16 cellular contexts compared by ENCODE assay signal in the genomic region with DNA sequence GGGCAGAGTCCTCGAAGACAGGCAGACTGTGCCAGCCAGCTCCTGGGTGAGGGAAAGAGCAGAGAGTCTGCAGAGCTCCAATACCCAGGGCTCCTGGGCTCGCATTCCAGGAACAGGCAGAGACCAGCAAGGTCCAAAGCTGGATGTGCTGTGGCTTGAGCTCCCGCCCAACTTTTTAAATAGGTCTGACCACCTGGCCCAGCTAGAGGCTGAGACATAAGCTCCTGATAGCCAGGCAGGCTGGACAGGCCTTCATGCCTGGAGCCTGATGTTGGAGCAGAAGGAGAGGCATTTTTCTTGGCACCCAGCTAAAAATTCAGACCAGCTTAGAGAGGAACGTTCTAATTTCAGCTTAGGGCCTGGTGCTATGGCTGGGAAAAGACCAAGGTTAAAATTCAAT.
DNase-seq lines count a peak whose midpoint lies in the region; TF ChIP-seq lines count a peak whose summit lies in the region.
"Had no signal": no experiment of that assay in that cellular context is flagged by ENCODE, and none has a peak within 500 bp of the region (broad histone marks: within the 10 kb centered on the region; RNA-seq: fewer than 3 reads in every experiment).

No MANE protein-coding gene starts in this region.

- TF ChIP-seq CTCF in VCaP (conservative IDR thresholded peaks at IDR 0.05) (no peak), coronary artery (IDR thresholded peaks at IDR 0.05) (no peak), osteocyte (IDR thresholded peaks at IDR 0.05) (no peak)

- no peak for TF ChIP-seq POLR2A in erythroblast (IDR thresholded peaks at IDR 0.05; ENCODE audit: low read length)

- peaks cover 46% of the 10 kb centered on the region for H3K4me1 Mint-ChIP-seq in osteocyte (ENCODE audit: unreplicated experiment)
- peaks cover 6% of the 10 kb centered on the region for H3K4me1 Mint-ChIP-seq in activated T-helper 2 cell treated with anti-CD3 and anti-CD28 coated beads, Interferon-gamma antibody, Interleukin-2, Interleukin-4, amounts not matched to agents 10 μg/mL and 5 μg/mL and 100 μg/mL, durations not matched to agents 14 hours and 24 hours and 36 hours (ENCODE audit: low read depth)

- peak overlapping the region; percentile 76 for H3K27ac Mint-ChIP-seq in osteocyte (ENCODE audit: unreplicated experiment)
- no peak overlapping the region for H3K27ac Mint-ChIP-seq in activated T-helper 2 cell treated with anti-CD3 and anti-CD28 coated beads, Interferon-gamma antibody, Interleukin-2, Interleukin-4, amounts not matched to agents 10 μg/mL and 5 μg/mL and 100 μg/mL, durations not matched to agents 14 hours and 24 hours and 36 hours
- H3K27ac Mint-ChIP-seq: IgD-negative memory B cell had no signal

- H3K27ac ChIP-seq in VCaP, result peak overlapping the region; percentile 53
- H3K27ac ChIP-seq in coronary artery, result peak overlapping the region; percentile 10 to 84

- no peak overlapping the region for H3K4me3 Mint-ChIP-seq in osteocyte (ENCODE audit: unreplicated experiment)
- H3K4me3 Mint-ChIP-seq in activated T-helper 2 cell treated with anti-CD3 and anti-CD28 coated beads, Interferon-gamma antibody, Interleukin-2, Interleukin-4, amounts not matched to agents 10 μg/mL and 5 μg/mL and 100 μg/mL, durations not matched to agents 14 hours and 24 hours and 36 hours (ENCODE audit: low read depth), result no peak overlapping the region
- H3K4me3 Mint-ChIP-seq: IgD-negative memory B cell had no signal

- no peak overlapping the region for H3K4me3 ChIP-seq in coronary artery

- peaks cover 4% of the 10 kb centered on the region for H3K9me3 Mint-ChIP-seq in osteocyte (ENCODE audit: unreplicated experiment)
- peaks cover 15% of the 10 kb centered on the region for H3K9me3 Mint-ChIP-seq in activated T-helper 2 cell treated with anti-CD3 and anti-CD28 coated beads, Interferon-gamma antibody, Interleukin-2, Interleukin-4, amounts not matched to agents 10 μg/mL and 5 μg/mL and 100 μg/mL, durations not matched to agents 14 hours and 24 hours and 36 hours

- H3K36me3 Mint-ChIP-seq in osteocyte (ENCODE audit: unreplicated experiment), result peaks cover 11% of the 10 kb centered on the region
- H3K36me3 Mint-ChIP-seq in activated T-helper 2 cell treated with anti-CD3 and anti-CD28 coated beads, Interferon-gamma antibody, Interleukin-2, Interleukin-4, amounts not matched to agents 10 μg/mL and 5 μg/mL and 100 μg/mL, durations not matched to agents 14 hours and 24 hours and 36 hours (ENCODE audit: low read depth), result peaks cover 3% of the 10 kb centered on the region

- no peaks in the 10 kb centered on the region for H3K27me3 Mint-ChIP-seq in osteocyte (ENCODE audit: unreplicated experiment)
- no peaks in the 10 kb centered on the region for H3K27me3 Mint-ChIP-seq in activated T-helper 2 cell treated with anti-CD3 and anti-CD28 coated beads, Interferon-gamma antibody, Interleukin-2, Interleukin-4, amounts not matched to agents 10 μg/mL and 5 μg/mL and 100 μg/mL, durations not matched to agents 14 hours and 24 hours and 36 hours (ENCODE audit: low read depth)

- intact Hi-C loops in activated T-helper 2 cell treated with anti-CD3 and anti-CD28 coated beads, Interferon-gamma antibody, Interleukin-2, Interleukin-4, amounts not matched to agents 10 μg/mL and 5 μg/mL and 100 μg/mL, durations not matched to agents 14 hours and 24 hours and 36 hours (cut with micrococcal nuclease), result no loop called here

- DNase-seq in DMS 273 treated with DMSO at 0.1 percent for 48 hours (lab: John Stamatoyannopoulos, UW) (peak; percentile 39), coronary artery (ENCODE audit: low spot score) (no peak), osteocyte (ENCODE audit: extremely low spot score, unreplicated experiment) (no peak), erythroblast (lab: John Stamatoyannopoulos, UW) (no peak), GOT3 (lab: John Stamatoyannopoulos, UW) (no peak), SK-N-DZ (ENCODE audit: low spot score) (no peak)
- no peak for DNase-seq in activated T-helper 2 cell treated with anti-CD3 and anti-CD28 coated beads, Interferon-gamma antibody, Interleukin-2, Interleukin-4, amounts not matched to agents 10 μg/mL and 5 μg/mL and 100 μg/mL, durations not matched to agents 14 hours and 24 hours and 36 hours (ENCODE audit: low spot score)
- DNase-seq: AML-193, DMS79 treated with DMSO at 0.1 percent for 48 hours, GDM1, NCI-H1436 treated with DMSO at 0.1 percent for 48 hours, NCI-H2081, NCI-H226, NCI-H526 treated with DMSO at 0.1 percent for 48 hours had no signal
